Comparison of ENCODE assay signal across 1 cellular context in genomic region chr1:160548960-160549664, GRCh38.
A peak's percentile ranks its signal among the peaks of the same experiment; 100 is the strongest.
TF ChIP-seq lines count a peak whose summit lies in the region.

No MANE protein-coding gene starts in this region.

TF ChIP-seq in GM12878, 131 proteins besides CTCF, POLR2A, EP300 and RAD21 (continued from another document):
- TF ChIP-seq ZNF687 (IDR thresholded peaks at IDR 0.05): peak; percentile 100
- TF ChIP-seq RCOR1 (conservative IDR thresholded peaks at IDR 0.05; ENCODE audit: low read depth, low read length): no peak
- TF ChIP-seq TARDBP (IDR thresholded peaks at IDR 0.05; ENCODE audit: borderline replicate concordance): 0 out of 2 replicates have a peak, but pooled peaks have one; percentile 29
- no peak for TF ChIP-seq CEBPZ (IDR thresholded peaks at IDR 0.05; ENCODE audit: low read depth, low read length)
- TF ChIP-seq TCF12 (IDR thresholded peaks at IDR 0.05; ENCODE audit: low read depth, low read length): peak; percentile 95
- peak; percentile 71 for TF ChIP-seq PRDM15 (CRISPR knock-in tag; IDR thresholded peaks at IDR 0.05)
- TF ChIP-seq SKIL (IDR thresholded peaks at IDR 0.05; ENCODE audit: low read depth, poor library complexity, severe bottlenecking): peak; percentile 25
- TF ChIP-seq PAX5 (IDR thresholded peaks at IDR 0.05; ENCODE audit: borderline replicate concordance, low read depth, low read length): peak; percentile 80
- TF ChIP-seq SUPT20H (IDR thresholded peaks at IDR 0.05; ENCODE audit: borderline replicate concordance, control insufficient read depth, low read depth, low read length): no peak
- TF ChIP-seq ETV6 (conservative IDR thresholded peaks at IDR 0.05 in 1 of 2, IDR thresholded peaks at IDR 0.05 in 1 of 2; ENCODE audit: borderline replicate concordance in 1 of 2, low read depth in 1 of 2): peak in 1 of 2 experiments; percentile 51; a peak in 1 of 4 replicates
- peak; percentile 96 for TF ChIP-seq TCF3 (IDR thresholded peaks at IDR 0.05; ENCODE audit: borderline replicate concordance, insufficient read depth, low read depth, low read length)
- peak; percentile 29; the same call in 1 of the 2 replicates for TF ChIP-seq JUNB (IDR thresholded peaks at IDR 0.05)
- peak; percentile 58; the same call in 1 of the 2 replicates for TF ChIP-seq MTA2 (IDR thresholded peaks at IDR 0.05; ENCODE audit: low read depth)
- TF ChIP-seq MAX (IDR thresholded peaks at IDR 0.05; ENCODE audit: low read depth, low read length): peak; percentile 69; the same call in 1 of the 2 replicates
- peak; percentile 98; the same call in 1 of the 2 replicates for TF ChIP-seq GATAD2B (conservative IDR thresholded peaks at IDR 0.05; ENCODE audit: low read depth)
- no peak for TF ChIP-seq SREBF2 (IDR thresholded peaks at IDR 0.05; ENCODE audit: low read length)
- TF ChIP-seq SP1 (IDR thresholded peaks at IDR 0.05; ENCODE audit: low read depth, low read length): peak; percentile 36
- TF ChIP-seq ATF7 (IDR thresholded peaks at IDR 0.05; ENCODE audit: low read depth): peak; percentile 59
- no peak for TF ChIP-seq BACH1 (IDR thresholded peaks at IDR 0.05; ENCODE audit: borderline replicate concordance)
- peak; percentile 94 for TF ChIP-seq EED (IDR thresholded peaks at IDR 0.05; ENCODE audit: low read depth)
- no peak for TF ChIP-seq MEF2B (IDR thresholded peaks at IDR 0.05; ENCODE audit: partially characterized antibody, poor library complexity, severe bottlenecking)
- no peak for TF ChIP-seq FOXK2 (IDR thresholded peaks at IDR 0.05)
